ENCODE assay signal across 8 cellular contexts in genomic region chr16:83215417-83216001, GRCh38.
A peak's percentile ranks its signal among the peaks of the same experiment; 100 is the strongest.
DNase-seq lines count a peak whose midpoint lies in the region; ATAC-seq and TF ChIP-seq lines count a peak whose summit lies in the region.

No MANE protein-coding gene starts in this region.

- H2BK5ac ChIP-seq in H9 (ENCODE audit: insufficient read length, low read length), result no peak overlapping the region

- no peak overlapping the region for H3K18ac ChIP-seq in H9 (ENCODE audit: insufficient read length, low read depth, low read length)

- H2AK5ac ChIP-seq in H9 (ENCODE audit: insufficient read length, low read length), result no peak overlapping the region

- H3K79me2 ChIP-seq in H9 (ENCODE audit: insufficient read depth, low read length), result no peaks in the 10 kb centered on the region

- H3T11ph ChIP-seq in H9 (ENCODE audit: low read length), result no peak overlapping the region

- no peak overlapping the region for H3K56ac ChIP-seq in H9 (ENCODE audit: insufficient read length, low read depth, low read length)

- no peak overlapping the region for H2BK20ac ChIP-seq in H9 (ENCODE audit: low read depth, low read length, poor library complexity, severe bottlenecking)

- CTCF ChIA-PET in BJ (lab: Yijun Ruan, JAX), result interaction anchor here (0.6 to 1.5 kb wide), 8 partner anchors 102 to 952 kb away, joined by 3 to 13 read pairs (median 4); no protein-coding TSS in a partner anchor

- POLR2A ChIA-PET in BJ (lab: Charles Lee), result no interaction called here

- no peak overlapping the region for H3K4ac ChIP-seq in H9 (ENCODE audit: low read depth, low read length)

- intact Hi-C loops in natural killer cell (cut with micrococcal nuclease), result loop anchor here (1.0 to 10.0 kb wide), 5 partner anchors 103 to 952 kb away; no protein-coding TSS in a partner anchor

- H3K9me3 Mint-ChIP-seq in H9 (peaks cover 6 to 8% of the 10 kb centered on the region in 2 experiments; a peak in 3 of 5 replicates), chondrocyte (ENCODE audit: low read depth) (peaks cover 7% of the 10 kb centered on the region), natural killer cell (no peaks in the 10 kb centered on the region)
- H3K9me3 Mint-ChIP-seq in T-helper 2 cell treated with Interferon-gamma antibody and Interleukin-4, amounts not matched to agents 5 μg/mL and 100 μg/mL, for 36 hours, result no peaks in the 10 kb centered on the region

- H4K91ac ChIP-seq in H9 (ENCODE audit: insufficient read length, low read depth, low read length), result no peak overlapping the region

- H3K14ac ChIP-seq in H9 (ENCODE audit: insufficient read depth, low read length), result no peak overlapping the region

- no CpG with 5 or more reads among the region's 9 CpGs for WGBS in H9 (ENCODE audit: extremely low coverage, insufficient read length, low lambda C conversion rate)

- H3K23ac ChIP-seq in H9 (ENCODE audit: insufficient read length, low read depth, low read length), result no peak overlapping the region

- H3K27me3 ChIP-seq in BJ (ENCODE audit: control insufficient read depth, insufficient read depth, low read length) (no peaks in the 10 kb centered on the region), H9 (ENCODE audit: insufficient read depth, low read length) (no peaks in the 10 kb centered on the region)

- H3K27ac ChIP-seq in H9 (ENCODE audit: insufficient read length, low read depth, low read length), result no peak overlapping the region

- no peaks in the 10 kb centered on the region for H3K9me3 ChIP-seq in H9 (ENCODE audit: control insufficient read depth, low read depth, low read length)

- H3K9ac ChIP-seq in H9 (ENCODE audit: extremely low read depth, insufficient read length, low read length), result no peak overlapping the region

- ATAC-seq in natural killer cell (peak; percentile 52 to 76 (median 70)), GM21390 (IDR thresholded peaks at IDR 0.05; ENCODE audit: unreplicated experiment) (no peak)

- no peak overlapping the region for H3K27ac Mint-ChIP-seq in H9
- no peak overlapping the region for H3K27ac Mint-ChIP-seq in T-helper 2 cell treated with Interferon-gamma antibody and Interleukin-4, amounts not matched to agents 5 μg/mL and 100 μg/mL, for 36 hours
- no peak overlapping the region for H3K27ac Mint-ChIP-seq in chondrocyte (ENCODE audit: unreplicated experiment)
- H3K27ac Mint-ChIP-seq in natural killer cell, result no peak overlapping the region

- H3K27me3 Mint-ChIP-seq in H9 (ENCODE audit: low read depth), result peaks cover 2% of the 10 kb centered on the region
- H3K27me3 Mint-ChIP-seq in T-helper 2 cell treated with Interferon-gamma antibody and Interleukin-4, amounts not matched to agents 5 μg/mL and 100 μg/mL, for 36 hours (ENCODE audit: low read depth), result no peaks in the 10 kb centered on the region
- H3K27me3 Mint-ChIP-seq in chondrocyte (ENCODE audit: low read depth), result no peaks in the 10 kb centered on the region
- peaks cover 0 to 4% of the 10 kb centered on the region in 2 donors for H3K27me3 Mint-ChIP-seq in natural killer cell (ENCODE audit: low read depth in 2 of 2)

- TF ChIP-seq CTCF in BJ (IDR thresholded peaks at IDR 0.05; ENCODE audit: insufficient read depth, low read depth, low read length), result peak; percentile 87
- TF ChIP-seq CTCF in H9 (conservative IDR thresholded peaks at IDR 0.05), result peak; percentile 91
- TF ChIP-seq CTCF in chondrocyte (IDR thresholded peaks at IDR 0.05), result peak; percentile 82
- peak; percentile 91 for TF ChIP-seq CTCF in natural killer cell (IDR thresholded peaks at IDR 0.05)

- H3K4me1 Mint-ChIP-seq in H9 (peaks cover 10 to 13% of the 10 kb centered on the region in 2 experiments), chondrocyte (ENCODE audit: low read depth) (peaks cover 13% of the 10 kb centered on the region), natural killer cell (peaks cover 15 to 23% of the 10 kb centered on the region in 2 donors)
- no peaks in the 10 kb centered on the region for H3K4me1 Mint-ChIP-seq in T-helper 2 cell treated with Interferon-gamma antibody and Interleukin-4, amounts not matched to agents 5 μg/mL and 100 μg/mL, for 36 hours (ENCODE audit: low read depth)

- no peaks in the 10 kb centered on the region for H3K36me3 ChIP-seq in BJ (ENCODE audit: control insufficient read depth, insufficient read depth, low read length)

- H3K4me2 ChIP-seq in H9 (ENCODE audit: insufficient read depth, insufficient read length, low read length), result no peak overlapping the region

- no peak overlapping the region for H2AFZ ChIP-seq in H9 (ENCODE audit: low read length)

- H2BK12ac ChIP-seq in H9 (ENCODE audit: insufficient read length, low read depth, low read length), result no peak overlapping the region

- no peak overlapping the region for H4K8ac ChIP-seq in H9 (replicated peaks; ENCODE audit: insufficient read length, low read depth, low read length)

- DNase-seq in BJ (ENCODE audit: low read depth), result no peak
- DNase-seq in H9, result peak; percentile 88
- DNase-seq in T-helper 2 cell treated with Interferon-gamma antibody and Interleukin-4, amounts not matched to agents 5 μg/mL and 100 μg/mL, for 36 hours (ENCODE audit: low spot score), result peak; percentile 10
- DNase-seq in chondrocyte (ENCODE audit: low spot score), result no peak
- peak; percentile 60 for DNase-seq in natural killer cell
- DNase-seq in NCI-H510A (lab: John Stamatoyannopoulos, UW), result no peak
- DNase-seq in middle frontal gyrus (ENCODE audit: extremely low spot score, low spot score), result no peak

- H3K4me3 Mint-ChIP-seq in H9 (no peak overlapping the region), chondrocyte (ENCODE audit: unreplicated experiment) (no peak overlapping the region), natural killer cell (no peak overlapping the region)
- no peak overlapping the region for H3K4me3 Mint-ChIP-seq in T-helper 2 cell treated with Interferon-gamma antibody and Interleukin-4, amounts not matched to agents 5 μg/mL and 100 μg/mL, for 36 hours

- H3K36me3 Mint-ChIP-seq in H9 (ENCODE audit: insufficient read depth in 1 of 3, low read depth in 3 of 3) (peaks cover 4 to 9% (median 5%) of the 10 kb centered on the region in 3 experiments; a peak in 3 of 7 replicates), chondrocyte (ENCODE audit: low read depth) (peaks cover 2% of the 10 kb centered on the region), natural killer cell (no peaks in the 10 kb centered on the region)
- H3K36me3 Mint-ChIP-seq in T-helper 2 cell treated with Interferon-gamma antibody and Interleukin-4, amounts not matched to agents 5 μg/mL and 100 μg/mL, for 36 hours (ENCODE audit: low read depth), result no peaks in the 10 kb centered on the region

- H4K20me1 ChIP-seq in H9 (ENCODE audit: control insufficient read depth, insufficient read depth, insufficient read length), result no peaks in the 10 kb centered on the region

- H3K23me2 ChIP-seq in H9 (ENCODE audit: insufficient read length, low read depth, low read length, poor library complexity, severe bottlenecking), result no peaks in the 10 kb centered on the region

- H3K4me3 ChIP-seq in BJ (ENCODE audit: low read depth, low read length), result no peak overlapping the region

- H3K79me1 ChIP-seq in H9 (ENCODE audit: insufficient read depth, low read depth, low read length, poor library complexity, severe bottlenecking), result no peaks in the 10 kb centered on the region

- peaks cover 4% of the 10 kb centered on the region for H3K4me1 ChIP-seq in H9 (ENCODE audit: insufficient read depth, low read length)

- no peak overlapping the region for H2BK15ac ChIP-seq in H9 (ENCODE audit: low read depth, low read length)

- H2BK120ac ChIP-seq in H9 (ENCODE audit: low read depth, low read length, poor library complexity, severe bottlenecking), result no peak overlapping the region

- no peak overlapping the region for H4K5ac ChIP-seq in H9 (ENCODE audit: insufficient read length, low read depth, low read length)

Comparison
In these comparisons a context has a peak if more than half of its experiments do, and no peak if none do; other contexts are left out.
1. DNase-seq: peak in H9 (single experiment), T-helper 2 cell treated with Interferon-gamma antibody and Interleukin-4, amounts not matched to agents 5 μg/mL and 100 μg/mL, for 36 hours (single experiment) and natural killer cell (single experiment); none in BJ (single experiment), chondrocyte (single experiment), NCI-H510A (single experiment) and middle frontal gyrus (single experiment).
2. Peak in every context shown above with its lines, with median percentiles within 50 percentile points of each other: CTCF ChIP-seq.